ENCODE assay signal across 14 cellular contexts in genomic region chr14:71473843-71474242, GRCh38.
"Had no signal": no experiment of that assay in that cellular context is flagged by ENCODE, and none has a peak within 500 bp of the region (broad histone marks: within the 10 kb centered on the region; RNA-seq: fewer than 3 reads in every experiment).

No MANE protein-coding gene starts in this region.

- H3K27me3 Mint-ChIP-seq: effector memory CD8-positive, alpha-beta T cell; progenitor cell of endocrine pancreas had no signal

- H3K4me3 Mint-ChIP-seq: effector memory CD8-positive, alpha-beta T cell; immature natural killer cell had no signal

- DNase-seq: activated naive CD4-positive, alpha-beta T cell treated with anti-CD3 and anti-CD28 coated beads, Interleukin-2, amount 50 U/mL, for 16 hours; activated T-cell treated with anti-CD3 and anti-CD28 coated beads for 4 hours; amygdala; brain microvascular endothelial cell; dermis blood vessel endothelial cell; effector memory CD8-positive, alpha-beta T cell; heart left ventricle; immature natural killer cell; right cardiac atrium; stimulated activated CD4-positive, alpha-beta T cell treated with anti-CD3 and anti-CD28 coated beads, Interleukin-15, amount 100 ng/mL, for 24 hours; stimulated activated CD4-positive, alpha-beta T cell treated with anti-CD3 and anti-CD28 coated beads, Interleukin-4, amount 100 ng/mL, for 24 hours; stimulated activated naive CD4-positive, alpha-beta T cell treated with Interleukin-2 at 50 U/mL for 16 hours; trophoblast cell had no signal

- H3K27ac Mint-ChIP-seq: effector memory CD8-positive, alpha-beta T cell; progenitor cell of endocrine pancreas had no signal

- ATAC-seq: effector memory CD8-positive, alpha-beta T cell; heart left ventricle; right cardiac atrium had no signal

- H3K9me3 Mint-ChIP-seq: effector memory CD8-positive, alpha-beta T cell; immature natural killer cell had no signal
